In the genomic region with DNA sequence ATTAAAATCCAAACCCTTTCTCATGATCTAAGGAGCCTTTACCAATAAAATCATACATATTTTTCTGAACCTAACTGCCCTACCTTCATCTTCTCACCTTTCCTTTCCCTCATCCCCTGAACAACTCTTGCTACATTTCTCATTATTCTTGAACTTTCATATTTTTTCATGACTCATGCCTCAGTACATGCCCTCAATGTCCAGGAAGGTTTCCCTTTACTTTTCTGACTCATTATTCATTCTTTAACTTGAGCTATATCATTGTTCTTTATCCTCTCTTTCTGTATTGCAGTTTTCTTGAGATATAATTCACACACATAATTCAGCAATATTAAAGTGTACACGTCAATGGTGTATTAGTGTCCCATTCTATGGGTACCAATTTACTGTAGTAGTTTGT, we compare ENCODE assay signal across 1 cellular context.
TF ChIP-seq lines count a peak whose summit lies in the region.

No MANE protein-coding gene starts in this region.

TF ChIP-seq in HepG2, 621 proteins besides CTCF, POLR2A, EP300 and RAD21 (continued from another document):
- no peak for TF ChIP-seq HMGXB4 (CRISPR knock-in tag; IDR thresholded peaks at IDR 0.05; ENCODE audit: borderline replicate concordance in 1 of 2, low read depth in 1 of 2)
- TF ChIP-seq ARID3A (IDR thresholded peaks at IDR 0.05; ENCODE audit: low read depth, low read length) = no peak
- no peak for TF ChIP-seq ZNF574 (CRISPR knock-in tag; IDR thresholded peaks at IDR 0.05)
- TF ChIP-seq MTA1 (CRISPR knock-in tag; IDR thresholded peaks at IDR 0.05; ENCODE audit: borderline replicate concordance) = no peak
